26 cellular contexts compared by ENCODE assay signal in genomic region chr3:87361271-87361670, GRCh38.
A peak's percentile ranks its signal among the peaks of the same experiment; 100 is the strongest.
DNase-seq lines count a peak whose midpoint lies in the region; ATAC-seq and TF ChIP-seq lines count a peak whose summit lies in the region.
"Had no signal": no experiment of that assay in that cellular context is flagged by ENCODE, and none has a peak within 500 bp of the region (broad histone marks: within the 10 kb centered on the region; RNA-seq: fewer than 3 reads in every experiment).

No MANE protein-coding gene starts in this region.

- no peaks in the 10 kb centered on the region for H3K9me3 ChIP-seq in DOHH2 (ENCODE audit: control insufficient read depth, insufficient read depth, low read length)
- H3K9me3 ChIP-seq: Caco-2, SJCRH30 had no signal

- H3K27ac ChIP-seq in DOHH2 (ENCODE audit: low read depth, low read length) (no peak overlapping the region), VCaP (peak overlapping the region; percentile 95; the same call in 1 of the 2 replicates)
- H3K27ac ChIP-seq: A549, SJCRH30 had no signal

- H3K4me2 ChIP-seq in DOHH2 (ENCODE audit: low read length) = peak overlapping the region; percentile 2; the same call in 1 of the 2 replicates
- H3K4me2 ChIP-seq: A549 had no signal

- TF ChIP-seq CTCF in DOHH2 (IDR thresholded peaks at IDR 0.05; ENCODE audit: low read depth, low read length, poor library complexity, severe bottlenecking) (no peak), VCaP (conservative IDR thresholded peaks at IDR 0.05) (no peak)

- H3K27me3 ChIP-seq in DOHH2 (ENCODE audit: control insufficient read depth, low read length) = no peaks in the 10 kb centered on the region
- H3K27me3 ChIP-seq: SJCRH30 had no signal

- no peaks in the 10 kb centered on the region for H3K36me3 ChIP-seq in DOHH2 (ENCODE audit: control insufficient read depth, low read length)
- H3K36me3 ChIP-seq: SJCRH30 had no signal

- no peaks in the 10 kb centered on the region; the same call in 1 of the 2 replicates for H3K9me2 ChIP-seq in DOHH2 (replicated peaks; ENCODE audit: control insufficient read depth, low read length)

- H3K4me3 ChIP-seq in DOHH2 (ENCODE audit: low read length) = no peak overlapping the region
- H3K4me3 ChIP-seq: A549, SJCRH30 had no signal

- ATAC-seq in GM21390 (IDR thresholded peaks at IDR 0.05; ENCODE audit: unreplicated experiment) (no peak), HG03342 (IDR thresholded peaks at IDR 0.05; ENCODE audit: unreplicated experiment) (no peak)
- ATAC-seq: A549, HepG2, PC-3, SK-N-SH treated with all-trans-retinoic acid at 6 μM for 48 hours, T-helper 17 cell had no signal

- DNase-seq in NCI-H187 treated with DMSO at 0.1 percent for 48 hours (lab: John Stamatoyannopoulos, UW) (peak; percentile 10), NCI-H510A treated with DMSO at 0.1 percent for 48 hours (lab: John Stamatoyannopoulos, UW) (peak; percentile 60), T1000 (lab: John Stamatoyannopoulos, UW) (no peak)
- DNase-seq: C1 segment of cervical spinal cord; Caco-2; CD4-positive, alpha-beta memory T cell; DMS 273 treated with DMSO at 0.1 percent for 48 hours; GOT3; HCEC 1CT; Karpas-422; NCI-H1092 treated with DMSO at 0.1 percent for 48 hours; NCI-H1436 treated with DMSO at 0.1 percent for 48 hours; NCI-H1930; NCI-H2171; NCI-H446; NK-92 treated with Interleukin-12 subunit alpha and Interleukin-12 subunit beta, amount 100 ng/mL, for 24 hours; SJCRH30; T-helper 17 cell had no signal

- H3K4me1 ChIP-seq in DOHH2 (ENCODE audit: control insufficient read depth, low read length) = peaks cover 10% of the 10 kb centered on the region
- H3K4me1 ChIP-seq: A549, Caco-2, SJCRH30 had no signal

- H3K79me2 ChIP-seq in DOHH2 (ENCODE audit: control insufficient read depth, low read length) = no peaks in the 10 kb centered on the region

- H3F3A ChIP-seq in DOHH2 (ENCODE audit: control insufficient read depth, insufficient read depth) = no peaks in the 10 kb centered on the region

- no peaks in the 10 kb centered on the region for H4K20me1 ChIP-seq in DOHH2 (ENCODE audit: control insufficient read depth, insufficient read depth, low read depth, low read length)
